12 cellular contexts compared by ENCODE assay signal in genomic region chr13:21595546-21595822, GRCh38. TPM values are rescaled to one million over a fixed set of nuclear protein-coding genes. Genes with fewer than 3 reads are reported as not detected.
DNase-seq lines count a peak whose midpoint lies in the region; ATAC-seq, FAIRE-seq and TF ChIP-seq lines count a peak whose summit lies in the region.
"Had no signal": no experiment of that assay in that cellular context is flagged by ENCODE, and none has a peak within 500 bp of the region (broad histone marks: within the 10 kb centered on the region; RNA-seq: fewer than 3 reads in every experiment).

No MANE protein-coding gene starts in this region.

- no peak overlapping the region for H3K4me3 ChIP-seq in bronchial epithelial cell (ENCODE audit: low read depth, low read length)
- H3K4me3 ChIP-seq: PC-9 had no signal

- DNase-seq in bronchial epithelial cell (ENCODE audit: low read depth), result peak; percentile 41
- no peak for DNase-seq in NCI-H526 treated with DMSO at 0.1 percent for 48 hours (lab: John Stamatoyannopoulos, UW)
- no peak for DNase-seq in GM13976 (ENCODE audit: low spot score)
- DNase-seq in Ammon's horn (ENCODE audit: low spot score), result no peak
- no peak for DNase-seq in T-helper 9 cell
- DNase-seq: C1 segment of cervical spinal cord, NCI-H1417 treated with DMSO at 0.1 percent for 48 hours, PC-9, WERI-Rb-1 had no signal

- ATAC-seq in GM18502 (IDR thresholded peaks at IDR 0.05; ENCODE audit: poor library complexity, unreplicated experiment), result peak; percentile 77
- peak; percentile 33 for ATAC-seq in GM21447 (IDR thresholded peaks at IDR 0.05; ENCODE audit: unreplicated experiment)
- peak; percentile 50 for ATAC-seq in HG03103 (IDR thresholded peaks at IDR 0.05; ENCODE audit: low read depth, unreplicated experiment)

- in situ Hi-C loops in GM13976 (cut with MboI; ENCODE audit: low sequenced_read_pairs, unreplicated experiment), result no loop called here

- H3K36me3 ChIP-seq in bronchial epithelial cell (ENCODE audit: control insufficient read depth, insufficient read depth, low read length), result no peaks in the 10 kb centered on the region
- H3K36me3 ChIP-seq: WERI-Rb-1 had no signal

- H3K27me3 ChIP-seq in bronchial epithelial cell (ENCODE audit: control insufficient read depth, insufficient read depth, low read length), result no peaks in the 10 kb centered on the region

- TF ChIP-seq CTCF in bronchial epithelial cell (IDR thresholded peaks at IDR 0.05; ENCODE audit: insufficient read depth, low read length, severe bottlenecking) (no peak), GM13976 (IDR thresholded peaks at IDR 0.05; ENCODE audit: borderline replicate concordance, control extremely low read depth, extremely low read depth, insufficient read depth, missing control alignments) (no peak)

- FAIRE-seq in bronchial epithelial cell (lab: Jason Lieb, UNC), result no peak

RNA-seq across cellular contexts. Expression of gene MICU2, which starts 8.5 kb away (rescaled TPM):
- 41.9 and 43.4 TPM in 2 replicates for total RNA-seq in bronchial epithelial cell
